In the genomic region with DNA sequence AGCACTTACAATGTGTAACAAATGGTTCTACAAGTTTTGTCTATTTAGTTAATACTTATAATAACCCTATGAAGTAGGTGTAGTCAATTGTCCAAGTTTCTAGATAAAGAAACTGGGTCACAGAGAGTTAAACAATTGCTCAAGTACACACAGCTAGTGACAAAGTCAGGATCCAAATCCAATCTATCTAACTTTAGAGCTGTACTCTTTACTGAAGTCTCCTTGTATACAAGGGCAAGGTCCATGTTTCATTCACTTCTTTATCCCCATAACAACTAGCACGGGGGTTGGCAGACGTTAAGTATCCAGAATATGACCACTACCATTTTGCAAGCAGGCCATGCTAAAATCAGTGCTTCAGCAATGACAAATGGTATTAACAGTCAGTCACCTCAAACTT, we compare ENCODE assay signal across 27 cellular contexts.
"Had no signal": no experiment of that assay in that cellular context is flagged by ENCODE, and none has a peak within 500 bp of the region (broad histone marks: within the 10 kb centered on the region; RNA-seq: fewer than 3 reads in every experiment).

No MANE protein-coding gene starts in this region.

- H3K27ac ChIP-seq: ascending aorta, breast epithelium, cardiac muscle cell, colonic mucosa, epithelial cell of prostate, esophagus squamous epithelium had no signal

- DNase-seq: activated CD4-positive, alpha-beta memory T cell treated with anti-CD3 and anti-CD28 coated beads for 36 hours; activated CD4-positive, alpha-beta T cell treated with anti-CD3 and anti-CD28 coated beads for 36 hours; activated CD4-positive, alpha-beta T cell treated with anti-CD3 and anti-CD28 coated beads, Interleukin-2, amount 10 ng/mL, durations not matched to agents 24 days and 14 days; activated CD4-positive, CD25-positive, alpha-beta regulatory T cell; activated CD4-positive, CD25-positive, alpha-beta regulatory T cell treated with anti-CD3 and anti-CD28 coated beads, Interleukin-2, amount 50 U/mL, for 72 hours; activated CD8-positive, alpha-beta memory T cell treated with anti-CD3 and anti-CD28 coated beads, Interleukin-2, amount 10 ng/mL, durations not matched to agents 7 days and 5 days; activated CD8-positive, alpha-beta memory T cell treated with anti-CD3 and anti-CD28 coated beads, Interleukin-2, amount 50 U/mL, for 4 hours; activated CD8-positive, alpha-beta T cell treated with anti-CD3 and anti-CD28 coated beads, Interleukin-2, amount 10 ng/mL, durations not matched to agents 7 days and 5 days; activated gamma-delta T cell; activated naive CD4-positive, alpha-beta T cell; activated naive CD4-positive, alpha-beta T cell treated with anti-CD3 and anti-CD28 coated beads, Interleukin-2, amount 10 ng/mL, durations not matched to agents 7 days and 5 days; activated naive CD8-positive, alpha-beta T cell treated with anti-CD3 and anti-CD28 coated beads, Interleukin-2, amount 10 ng/mL, durations not matched to agents 7 days and 5 days; activated T-cell treated with anti-CD3 and anti-CD28 coated beads, Interleukin-2, amount 50 U/mL, for 1 hour; activated T-cell treated with anti-CD3 and anti-CD28 coated beads, Interleukin-2, amount 50 U/mL, for 72 hours; central memory CD4-positive, alpha-beta T cell; cerebellar nuclear complex; colonic mucosa; effector CD8-positive, alpha-beta T cell; esophagus squamous epithelium; glutamatergic neuron; T-helper 2 cell had no signal

- H3K27me3 Mint-ChIP-seq: activated CD4-positive, alpha-beta memory T cell treated with anti-CD3 and anti-CD28 coated beads for 36 hours; activated CD4-positive, alpha-beta T cell treated with anti-CD3 and anti-CD28 coated beads for 36 hours; activated CD4-positive, alpha-beta T cell treated with anti-CD3 and anti-CD28 coated beads, Interleukin-2, amount 10 ng/mL, durations not matched to agents 24 days and 14 days; activated CD8-positive, alpha-beta memory T cell treated with anti-CD3 and anti-CD28 coated beads, Interleukin-2, amount 10 ng/mL, durations not matched to agents 7 days and 5 days; activated naive CD4-positive, alpha-beta T cell treated with anti-CD3 and anti-CD28 coated beads, Interleukin-2, amount 10 ng/mL, durations not matched to agents 7 days and 5 days; activated naive CD8-positive, alpha-beta T cell treated with anti-CD3 and anti-CD28 coated beads, Interleukin-2, amount 10 ng/mL, durations not matched to agents 7 days and 5 days; brain had no signal

- H3K27ac Mint-ChIP-seq: activated CD4-positive, alpha-beta memory T cell treated with anti-CD3 and anti-CD28 coated beads for 36 hours; activated CD4-positive, alpha-beta T cell treated with anti-CD3 and anti-CD28 coated beads for 36 hours; activated CD4-positive, alpha-beta T cell treated with anti-CD3 and anti-CD28 coated beads, Interleukin-2, amount 10 ng/mL, durations not matched to agents 24 days and 14 days; activated CD8-positive, alpha-beta memory T cell treated with anti-CD3 and anti-CD28 coated beads, Interleukin-2, amount 10 ng/mL, durations not matched to agents 7 days and 5 days; activated CD8-positive, alpha-beta T cell treated with anti-CD3 and anti-CD28 coated beads, Interleukin-2, amount 10 ng/mL, durations not matched to agents 7 days and 5 days; activated naive CD4-positive, alpha-beta T cell treated with anti-CD3 and anti-CD28 coated beads, Interleukin-2, amount 10 ng/mL, durations not matched to agents 7 days and 5 days; activated naive CD4-positive, alpha-beta T cell treated with anti-CD3 and anti-CD28 coated beads, Interleukin-2, amount 50 U/mL, for 72 hours; activated naive CD8-positive, alpha-beta T cell treated with anti-CD3 and anti-CD28 coated beads, Interleukin-2, amount 10 ng/mL, durations not matched to agents 7 days and 5 days; activated T-cell treated with anti-CD3 and anti-CD28 coated beads, Interleukin-2, amount 50 U/mL, for 72 hours; brain had no signal

- H3K4me1 ChIP-seq: ascending aorta, breast epithelium, colonic mucosa, esophagus squamous epithelium had no signal

- H3K36me3 Mint-ChIP-seq: activated naive CD4-positive, alpha-beta T cell treated with anti-CD3 and anti-CD28 coated beads, Interleukin-2, amount 50 U/mL, for 72 hours had no signal

- ATAC-seq: activated CD4-positive, alpha-beta T cell treated with anti-CD3 and anti-CD28 coated beads for 36 hours; activated CD8-positive, alpha-beta memory T cell treated with anti-CD3 and anti-CD28 coated beads, Interleukin-2, amount 10 ng/mL, durations not matched to agents 7 days and 5 days; activated CD8-positive, alpha-beta T cell treated with anti-CD3 and anti-CD28 coated beads, Interleukin-2, amount 10 ng/mL, durations not matched to agents 7 days and 5 days; activated naive CD4-positive, alpha-beta T cell treated with anti-CD3 and anti-CD28 coated beads, Interleukin-2, amount 50 U/mL, for 72 hours; activated T-cell treated with anti-CD3 and anti-CD28 coated beads, Interleukin-2, amount 50 U/mL, for 72 hours had no signal

- H3K4me3 ChIP-seq: ascending aorta, breast epithelium, cardiac muscle cell, colonic mucosa, esophagus squamous epithelium had no signal

- H3K4me3 Mint-ChIP-seq: activated CD4-positive, alpha-beta memory T cell treated with anti-CD3 and anti-CD28 coated beads for 36 hours; activated CD4-positive, alpha-beta T cell treated with anti-CD3 and anti-CD28 coated beads for 36 hours; activated CD4-positive, alpha-beta T cell treated with anti-CD3 and anti-CD28 coated beads, Interleukin-2, amount 10 ng/mL, durations not matched to agents 24 days and 14 days; activated CD8-positive, alpha-beta memory T cell treated with anti-CD3 and anti-CD28 coated beads, Interleukin-2, amount 10 ng/mL, durations not matched to agents 7 days and 5 days; activated CD8-positive, alpha-beta T cell treated with anti-CD3 and anti-CD28 coated beads, Interleukin-2, amount 10 ng/mL, durations not matched to agents 7 days and 5 days; activated naive CD4-positive, alpha-beta T cell treated with anti-CD3 and anti-CD28 coated beads, Interleukin-2, amount 10 ng/mL, durations not matched to agents 7 days and 5 days; activated naive CD8-positive, alpha-beta T cell treated with anti-CD3 and anti-CD28 coated beads, Interleukin-2, amount 10 ng/mL, durations not matched to agents 7 days and 5 days; activated T-cell treated with anti-CD3 and anti-CD28 coated beads, Interleukin-2, amount 50 U/mL, for 72 hours; brain had no signal

- H3K27me3 ChIP-seq: ascending aorta, cardiac muscle cell, colonic mucosa, esophagus squamous epithelium had no signal

- H3K9me3 Mint-ChIP-seq: activated CD4-positive, alpha-beta memory T cell treated with anti-CD3 and anti-CD28 coated beads for 36 hours; activated CD4-positive, alpha-beta T cell treated with anti-CD3 and anti-CD28 coated beads, Interleukin-2, amount 10 ng/mL, durations not matched to agents 24 days and 14 days; activated naive CD4-positive, alpha-beta T cell treated with anti-CD3 and anti-CD28 coated beads, Interleukin-2, amount 10 ng/mL, durations not matched to agents 7 days and 5 days; activated naive CD4-positive, alpha-beta T cell treated with anti-CD3 and anti-CD28 coated beads, Interleukin-2, amount 50 U/mL, for 72 hours; activated naive CD8-positive, alpha-beta T cell treated with anti-CD3 and anti-CD28 coated beads, Interleukin-2, amount 10 ng/mL, durations not matched to agents 7 days and 5 days; activated T-cell treated with anti-CD3 and anti-CD28 coated beads, Interleukin-2, amount 50 U/mL, for 72 hours; brain had no signal

- H3K4me1 Mint-ChIP-seq: activated CD4-positive, alpha-beta T cell treated with anti-CD3 and anti-CD28 coated beads for 36 hours; activated CD4-positive, alpha-beta T cell treated with anti-CD3 and anti-CD28 coated beads, Interleukin-2, amount 10 ng/mL, durations not matched to agents 24 days and 14 days; activated CD8-positive, alpha-beta memory T cell treated with anti-CD3 and anti-CD28 coated beads, Interleukin-2, amount 10 ng/mL, durations not matched to agents 7 days and 5 days; activated naive CD4-positive, alpha-beta T cell treated with anti-CD3 and anti-CD28 coated beads, Interleukin-2, amount 10 ng/mL, durations not matched to agents 7 days and 5 days; activated naive CD8-positive, alpha-beta T cell treated with anti-CD3 and anti-CD28 coated beads, Interleukin-2, amount 10 ng/mL, durations not matched to agents 7 days and 5 days; brain had no signal
